Comparison of ENCODE assay signal across 11 cellular contexts in the genomic region with DNA sequence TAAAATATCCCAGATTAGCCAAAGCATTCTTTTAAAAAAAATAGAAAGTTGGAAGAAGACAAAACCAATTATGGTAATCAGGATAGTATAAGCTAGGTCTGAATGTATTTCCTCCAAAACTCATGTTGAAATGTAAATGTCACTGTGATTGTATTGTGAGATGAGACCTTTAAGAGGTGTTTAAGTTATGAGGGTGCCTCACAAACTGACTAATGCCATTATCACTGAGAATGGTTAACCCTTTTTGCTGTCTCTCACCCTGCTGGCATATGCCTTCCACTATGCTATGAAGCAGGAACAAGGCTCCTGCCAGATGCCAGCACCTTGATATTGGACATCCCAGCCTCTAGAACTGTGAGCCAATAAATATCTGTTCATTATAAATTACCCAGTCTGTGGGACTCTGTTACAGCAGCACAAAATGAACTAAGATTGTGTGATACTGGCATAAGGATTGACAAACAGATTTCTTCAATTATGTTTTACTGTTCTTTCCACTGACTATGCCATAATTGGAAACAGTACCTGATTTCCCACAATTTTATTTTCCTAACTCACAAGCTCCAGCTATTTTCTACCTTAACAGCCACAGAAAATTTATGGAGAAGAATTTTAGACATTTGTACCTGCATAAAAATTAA.
"Had no signal": no experiment of that assay in that cellular context is flagged by ENCODE, and none has a peak within 500 bp of the region (broad histone marks: within the 10 kb centered on the region; RNA-seq: fewer than 3 reads in every experiment).

No MANE protein-coding gene starts in this region.

- H3K27ac ChIP-seq: breast epithelium, transverse colon had no signal

- H3K27me3 ChIP-seq: breast epithelium, transverse colon had no signal

- DNase-seq: activated B cell treated with CpG ODN at 0.5 μM for 24 hours; activated CD4-positive, alpha-beta T cell treated with anti-CD3 and anti-CD28 coated beads, Interleukin-2, amount 50 U/mL, for 1 hour; activated effector memory CD4-positive, alpha-beta T cell treated with Interleukin-2 at 50 U/mL for 16 hours; activated T-cell treated with anti-CD3 and anti-CD28 coated beads, Interleukin-2, amount 50 U/mL, for 1 hour; left colon; mucosa of descending colon; natural killer cell; right cardiac atrium; small intestine; transverse colon had no signal

- H3K9me3 ChIP-seq: breast epithelium, mucosa of descending colon, transverse colon had no signal

- H3K4me1 ChIP-seq: breast epithelium, transverse colon had no signal

- H3K4me3 ChIP-seq: breast epithelium, mucosa of descending colon, transverse colon had no signal
